Comparison of ENCODE assay signal across 16 cellular contexts in genomic region chr3:64911138-64911537, GRCh38.
"Had no signal": no experiment of that assay in that cellular context is flagged by ENCODE, and none has a peak within 500 bp of the region (broad histone marks: within the 10 kb centered on the region; RNA-seq: fewer than 3 reads in every experiment).

No MANE protein-coding gene starts in this region.

- H3K4me3 ChIP-seq: colonic mucosa, esophagus squamous epithelium, gastroesophageal sphincter, hepatocyte, mucosa of descending colon, tibial artery had no signal

- H3K27me3 ChIP-seq: colonic mucosa, esophagus squamous epithelium, gastroesophageal sphincter, hepatocyte, tibial artery had no signal

- DNase-seq: colonic mucosa; dermis blood vessel endothelial cell; esophagus squamous epithelium; foreskin fibroblast; head of caudate nucleus; kidney glomerular epithelial cell; mucosa of descending colon; natural killer cell; posterior cingulate gyrus; small intestine; stimulated activated CD4-positive, alpha-beta T cell treated with anti-CD3 and anti-CD28 coated beads, Interleukin-12 subunit alpha, Interleukin-12 subunit beta, amount 100 ng/mL, for 4 hours; stimulated activated naive CD4-positive, alpha-beta T cell treated with Interleukin-2 at 50 U/mL for 16 hours; tibial artery had no signal

- H3K4me1 ChIP-seq: colonic mucosa had no signal

- FAIRE-seq: small intestine had no signal

- H3K9me3 ChIP-seq: colonic mucosa, esophagus squamous epithelium, gastroesophageal sphincter, mucosa of descending colon, tibial artery had no signal

- ATAC-seq: gastroesophageal sphincter, left lobe of liver, mucosa of descending colon, natural killer cell had no signal

- H3K27ac ChIP-seq: colonic mucosa, esophagus squamous epithelium, gastroesophageal sphincter, tibial artery had no signal

- H3K36me3 ChIP-seq: colonic mucosa, esophagus squamous epithelium, gastroesophageal sphincter, tibial artery had no signal
